25 cellular contexts compared by ENCODE assay signal in genomic region chr9:28981129-28981528, GRCh38.
"Had no signal": no experiment of that assay in that cellular context is flagged by ENCODE, and none has a peak within 500 bp of the region (broad histone marks: within the 10 kb centered on the region; RNA-seq: fewer than 3 reads in every experiment).

No MANE protein-coding gene starts in this region.

- ATAC-seq: left colon; naive thymus-derived CD8-positive, alpha-beta T cell; pancreas; right cardiac atrium; sciatic nerve; stimulated activated effector memory CD8-positive, alpha-beta T cell treated with anti-CD3 and anti-CD28 coated beads, Interleukin-12 subunit alpha, Interleukin-12 subunit beta, amount 100 ng/mL, for 72 hours had no signal

- H3K27ac ChIP-seq: left ventricle myocardium inferior, pancreas, prostate gland, skin epidermis, suprapubic skin, thoracic aorta, tibial artery, uterus had no signal

- H3K36me3 ChIP-seq: left ventricle myocardium inferior, pancreas, prostate gland, suprapubic skin, thoracic aorta, tibial artery, uterus had no signal

- H3K4me3 ChIP-seq: left ventricle myocardium inferior, pancreas, prostate gland, skin epidermis, suprapubic skin, thoracic aorta, tibial artery, uterus had no signal

- H3K27me3 ChIP-seq: pancreas, suprapubic skin, tibial artery, uterus had no signal

- H3K4me1 ChIP-seq: left ventricle myocardium inferior, pancreas, prostate gland, suprapubic skin, tibial artery, uterus had no signal

- DNase-seq: hypothalamus; immature natural killer cell; kidney; left colon; left ventricle myocardium inferior; naive thymus-derived CD8-positive, alpha-beta T cell; nucleus accumbens; pancreas; posterior cingulate gyrus; retina; right cardiac atrium; stimulated activated CD4-positive, alpha-beta T cell treated with anti-CD3 and anti-CD28 coated beads, Interleukin-12 subunit alpha, Interleukin-12 subunit beta, amount 100 ng/mL, for 4 hours; stimulated activated CD4-positive, alpha-beta T cell treated with anti-CD3 and anti-CD28 coated beads, Interleukin-15, amount 100 ng/mL, for 24 hours; stimulated activated CD4-positive, alpha-beta T cell treated with anti-CD3 and anti-CD28 coated beads, Interleukin-2, amount 100 ng/mL, for 24 hours; stimulated activated CD4-positive, alpha-beta T cell treated with anti-CD3 and anti-CD28 coated beads, Interleukin-4, amount 100 ng/mL, for 24 hours; stimulated activated naive CD4-positive, alpha-beta T cell; tibial artery; trophoblast cell; uterus had no signal

- H3K9me3 ChIP-seq: left ventricle myocardium inferior, pancreas, prostate gland, suprapubic skin, thoracic aorta, tibial artery, uterus had no signal
